In genomic region chr18:27400001-27400400, GRCh38 we compare ENCODE assay signal across 1 cellular context.
TF ChIP-seq lines count a peak whose summit lies in the region.

No MANE protein-coding gene starts in this region.

TF ChIP-seq in GM23338, 12 proteins besides CTCF, POLR2A, EP300 and RAD21 (continued from another document):
- TF ChIP-seq ZNF462 (CRISPR knock-in tag; IDR thresholded peaks at IDR 0.05) = 0 out of 2 replicates have a peak, but pooled peaks have one; percentile 21
- no peak for TF ChIP-seq REST (IDR thresholded peaks at IDR 0.05; ENCODE audit: unreplicated experiment)
- TF ChIP-seq ZNF331 (CRISPR knock-in tag; IDR thresholded peaks at IDR 0.05; ENCODE audit: low read depth) = no peak
- no peak for TF ChIP-seq NANOG (IDR thresholded peaks at IDR 0.05; ENCODE audit: borderline replicate concordance)
